ENCODE assay signal across 20 cellular contexts in genomic region chr2:73728711-73729110, GRCh38. TPM values are rescaled to one million over a fixed set of nuclear protein-coding genes. Genes with fewer than 3 reads are reported as not detected.
DNase-seq lines count a peak whose midpoint lies in the region; ATAC-seq and TF ChIP-seq lines count a peak whose summit lies in the region.
"Had no signal": no experiment of that assay in that cellular context is flagged by ENCODE, and none has a peak within 500 bp of the region (broad histone marks: within the 10 kb centered on the region; RNA-seq: fewer than 3 reads in every experiment).

No MANE protein-coding gene starts in this region.

- H4K91ac ChIP-seq in neuronal stem cell (ENCODE audit: low read depth, low read length, poor library complexity) = no peak overlapping the region

- H3K23ac ChIP-seq in neuronal stem cell (ENCODE audit: low read depth, low read length, poor library complexity) = peak overlapping the region; percentile 73

- POLR2A ChIA-PET in RWPE1 (lab: Yijun Ruan, JAX; ENCODE audit: low non-redundant PET) = no interaction called here

- H3K9ac ChIP-seq in DND-41 (ENCODE audit: low read depth, low read length) (no peak overlapping the region), neuronal stem cell (ENCODE audit: low read depth, low read length, poor library complexity) (no peak overlapping the region), MM.1S (ENCODE audit: low read length) (no peak overlapping the region)

- CTCF ChIA-PET in RWPE1 (lab: Yijun Ruan, JAX) = no interaction called here

- WGBS in neuronal stem cell (ENCODE audit: extremely low coverage in 2 of 2, insufficient read length in 2 of 2, insufficient replicate concordance in 1 of 2), 2 donors = no CpG with 5 or more reads among the region's 4 CpGs

- no peak overlapping the region for H2BK15ac ChIP-seq in neuronal stem cell (ENCODE audit: low read length)

- peaks cover 4% of the 10 kb centered on the region for H3K79me1 ChIP-seq in neuronal stem cell (ENCODE audit: low read depth, low read length)

- peaks cover 50% of the 10 kb centered on the region for H3K36me3 ChIP-seq in DND-41 (ENCODE audit: insufficient read depth, low read length)
- peaks cover 21 to 60% of the 10 kb centered on the region in 2 donors for H3K36me3 ChIP-seq in neuronal stem cell (replicated peaks in 1 of 2; ENCODE audit: control insufficient read depth in 2 of 2, insufficient read depth in 2 of 2, low read length in 2 of 2)
- peaks cover 11% of the 10 kb centered on the region for H3K36me3 ChIP-seq in MM.1S (replicated peaks; ENCODE audit: insufficient read depth, low read length)

- no peak overlapping the region for H2BK12ac ChIP-seq in neuronal stem cell (ENCODE audit: low read length)

- no peaks in the 10 kb centered on the region for H3K9me2 ChIP-seq in MM.1S (replicated peaks; ENCODE audit: insufficient read depth, low read length)

- H3K14ac ChIP-seq in neuronal stem cell (ENCODE audit: low read length) = no peak overlapping the region

- peak; percentile 47; the same call in 2 of the 3 replicates for ATAC-seq in DND-41 (ENCODE audit: insufficient read depth, low read depth)
- no peak for ATAC-seq in GM18511 (IDR thresholded peaks at IDR 0.05; ENCODE audit: unreplicated experiment)
- no peak for ATAC-seq in GM21737 (IDR thresholded peaks at IDR 0.05; ENCODE audit: unreplicated experiment)

- DNase-seq in DND-41 (no peak), RWPE1 (ENCODE audit: low spot score) (no peak), erythroblast (lab: John Stamatoyannopoulos, UW) (no peak), neuronal stem cell (ENCODE audit: low spot score) (no peak), MM.1S (no peak), OCI-M2 (lab: John Stamatoyannopoulos, UW; ENCODE audit: unreplicated experiment) (no peak)
- DNase-seq: 8988T; ACHN; C1 segment of cervical spinal cord; Calu3; CD4-positive, alpha-beta memory T cell; COR-L47; DMS53; DMS79 treated with DMSO at 0.1 percent for 48 hours; GOT3; HCEC 1CT had no signal

- H3K27ac ChIP-seq in DND-41 (ENCODE audit: low read length) (no peak overlapping the region), RWPE1 (0 out of 2 replicates have a peak overlapping the region, but pooled peaks have one; percentile 9), neuronal stem cell (replicated peaks; ENCODE audit: low read length) (no peak overlapping the region), MM.1S (ENCODE audit: low read length) (no peak overlapping the region)
- H3K27ac ChIP-seq: A549 had no signal

- TF ChIP-seq CTCF in DND-41 (IDR thresholded peaks at IDR 0.05; ENCODE audit: borderline replicate concordance, extremely low read depth, low read length, poor library complexity, severe bottlenecking) = no peak
- no peak for TF ChIP-seq CTCF in RWPE1 (conservative IDR thresholded peaks at IDR 0.05; ENCODE audit: low read depth)
- TF ChIP-seq CTCF in MM.1S (IDR thresholded peaks at IDR 0.05; ENCODE audit: low read length) = no peak

- no peak overlapping the region for H3K4ac ChIP-seq in neuronal stem cell (ENCODE audit: low read length)

- H3K4me1 ChIP-seq in DND-41 (ENCODE audit: insufficient read depth, low read length) (no peaks in the 10 kb centered on the region), neuronal stem cell (ENCODE audit: control insufficient read depth in 2 of 2, insufficient read depth in 1 of 2, low read depth in 1 of 2, low read length in 2 of 2) (no peaks in the 10 kb centered on the region), MM.1S (ENCODE audit: low read length) (no peaks in the 10 kb centered on the region)
- H3K4me1 ChIP-seq: A549 had no signal

- no peak overlapping the region for H3K18ac ChIP-seq in neuronal stem cell (ENCODE audit: low read length)

- H3F3A ChIP-seq in MM.1S (ENCODE audit: insufficient read depth, low read length) = no peaks in the 10 kb centered on the region

- H4K8ac ChIP-seq in neuronal stem cell (ENCODE audit: low read depth, low read length) = no peak overlapping the region

- H3K27me3 ChIP-seq in DND-41 (ENCODE audit: insufficient read depth, low read length, poor library complexity) (no peaks in the 10 kb centered on the region), neuronal stem cell (ENCODE audit: control insufficient read depth in 3 of 3, insufficient read depth in 3 of 3, low read depth in 1 of 3, low read length in 3 of 3) (no peaks in the 10 kb centered on the region), MM.1S (replicated peaks; ENCODE audit: insufficient read depth, low read length) (no peaks in the 10 kb centered on the region)

- no peak overlapping the region for H2BK120ac ChIP-seq in neuronal stem cell (ENCODE audit: low read depth, low read length)

- H4K20me1 ChIP-seq in DND-41 (ENCODE audit: insufficient read depth, low read length) (no peaks in the 10 kb centered on the region), MM.1S (ENCODE audit: insufficient read depth, low read length) (no peaks in the 10 kb centered on the region)

- H3K9me3 ChIP-seq in DND-41 (ENCODE audit: insufficient read depth, low read length, severe bottlenecking) (no peaks in the 10 kb centered on the region), neuronal stem cell (replicated peaks in 1 of 2; ENCODE audit: control insufficient read depth in 2 of 2, insufficient read depth in 1 of 2, low read depth in 1 of 2, low read length in 2 of 2) (no peaks in the 10 kb centered on the region), MM.1S (replicated peaks; ENCODE audit: insufficient read depth, low read length) (no peaks in the 10 kb centered on the region)
- H3K9me3 ChIP-seq: A549 had no signal

- H3K4me3 ChIP-seq in DND-41 (ENCODE audit: low read depth in 1 of 2, low read length in 2 of 2) = no peak overlapping the region
- H3K4me3 ChIP-seq in neuronal stem cell (ENCODE audit: low read length in 2 of 2) = no peak overlapping the region
- H3K4me3 ChIP-seq in MM.1S (ENCODE audit: low read length) = no peak overlapping the region
- H3K4me3 ChIP-seq: A549 had no signal

- peak; percentile 13 for TF ChIP-seq POLR2A in erythroblast (IDR thresholded peaks at IDR 0.05; ENCODE audit: low read length)

- no peak overlapping the region for H2BK5ac ChIP-seq in neuronal stem cell (ENCODE audit: low read length)

- H3K79me2 ChIP-seq in DND-41 (ENCODE audit: insufficient read depth, low read length) (peaks cover 3% of the 10 kb centered on the region; the same call in 1 of the 2 replicates), MM.1S (ENCODE audit: low read length) (no peaks in the 10 kb centered on the region)

- no peak overlapping the region for H2AK5ac ChIP-seq in neuronal stem cell (ENCODE audit: low read depth, low read length)

- H3K4me2 ChIP-seq in DND-41 (ENCODE audit: insufficient read depth, low read length) (no peak overlapping the region), neuronal stem cell (ENCODE audit: insufficient read depth, low read length, poor library complexity, severe bottlenecking) (no peak overlapping the region), MM.1S (ENCODE audit: low read depth, low read length) (no peak overlapping the region)
- H3K4me2 ChIP-seq: A549 had no signal

- H2AFZ ChIP-seq in DND-41 (ENCODE audit: low read depth, low read length) (no peak overlapping the region), neuronal stem cell (ENCODE audit: low read length) (no peak overlapping the region), MM.1S (ENCODE audit: low read length) (no peak overlapping the region)

RNA-seq across cellular contexts. Expression of gene TPRKB, which starts 8.4 kb away (rescaled TPM):
- polyA plus RNA-seq in neuronal stem cell (2013, experiment 1 of 2) = 78.4 TPM
- polyA plus RNA-seq in neuronal stem cell (2013, experiment 2 of 2) = 82.1 TPM

RNA-seq across cellular contexts. Expression of gene DUSP11, which starts 51.2 kb away (rescaled TPM):
- 21.1 TPM for polyA plus RNA-seq in neuronal stem cell (2013, experiment 1 of 2)
- polyA plus RNA-seq in neuronal stem cell (2013, experiment 2 of 2) = 22.7 TPM

RNA-seq across cellular contexts. Expression of gene C2orf78, which starts 55.3 kb away (rescaled TPM):
- polyA plus RNA-seq in neuronal stem cell (2013, experiment 1 of 2) = 0.03 TPM
- polyA plus RNA-seq in neuronal stem cell (2013, experiment 2 of 2) = 0.01 TPM
- polyA plus RNA-seq: A549; BJ; CD4-positive, alpha-beta memory T cell had no signal
